In genomic region chr1:21495225-21495820, GRCh38 we compare ENCODE assay signal across 26 cellular contexts. TPM values are rescaled to one million over a fixed set of nuclear protein-coding genes. Genes with fewer than 3 reads are reported as not detected.
"Had no signal": no experiment of that assay in that cellular context is flagged by ENCODE, and none has a peak within 500 bp of the region (broad histone marks: within the 10 kb centered on the region; RNA-seq: fewer than 3 reads in every experiment).

No MANE protein-coding gene starts in this region.

- DNase-seq: activated CD4-positive, alpha-beta memory T cell treated with anti-CD3 and anti-CD28 coated beads for 36 hours; activated CD4-positive, alpha-beta T cell treated with anti-CD3 and anti-CD28 coated beads for 1 hour; activated CD4-positive, alpha-beta T cell treated with anti-CD3 and anti-CD28 coated beads, Interleukin-2, amount 10 ng/mL, durations not matched to agents 24 days and 14 days; activated CD8-positive, alpha-beta memory T cell treated with anti-CD3 and anti-CD28 coated beads for 24 hours; activated effector memory CD4-positive, alpha-beta T cell treated with anti-CD3 and anti-CD28 coated beads, Interleukin-2, amount 50 U/mL, for 16 hours; activated naive CD4-positive, alpha-beta T cell treated with Interleukin-2 at 50 U/mL for 16 hours; activated naive CD8-positive, alpha-beta T cell treated with anti-CD3 and anti-CD28 coated beads, Interleukin-2, amount 50 U/mL, for 24 hours; activated T-cell treated with anti-CD3 and anti-CD28 coated beads, Interleukin-2, amount 50 U/mL, for 4 hours; amniotic stem cell; body of pancreas; MM.1S; NCI-H1105; NCI-H1436; NCI-H1694 treated with DMSO at 0.1 percent for 48 hours; NCI-H2029 treated with DMSO at 0.1 percent for 48 hours; NCI-H345; NCI-H510A; NCI-H526 treated with DMSO at 0.1 percent for 48 hours; NK-92 treated with Interleukin-12 subunit alpha and Interleukin-12 subunit beta, amount 100 ng/mL, for 24 hours; SHP77 treated with DMSO at 0.1 percent for 48 hours; T-helper 17 cell; T-helper 9 cell had no signal

- ATAC-seq: activated naive CD4-positive, alpha-beta T cell treated with anti-CD3 and anti-CD28 coated beads, Interleukin-2, amount 50 U/mL, for 72 hours; activated naive CD8-positive, alpha-beta T cell treated with anti-CD3 and anti-CD28 coated beads, Interleukin-2, amount 50 U/mL, for 24 hours; activated T-cell treated with anti-CD3 and anti-CD28 coated beads, Interleukin-2, amount 50 U/mL, for 4 hours; body of pancreas; T-helper 17 cell; WTC11 had no signal

- H3K27ac ChIP-seq: ascending aorta, body of pancreas, KMS-11 had no signal

- H3K4me2 ChIP-seq: KMS-11 had no signal

- H3K9ac ChIP-seq: KMS-11 had no signal

- H3K9me3 ChIP-seq: ascending aorta, body of pancreas had no signal

- H3K4me1 ChIP-seq: ascending aorta, body of pancreas had no signal

- H3K4me3 ChIP-seq: ascending aorta, body of pancreas had no signal

- H3K36me3 ChIP-seq: ascending aorta had no signal

- H3K27me3 ChIP-seq: ascending aorta, body of pancreas had no signal

RNA-seq across cellular contexts. Expression of gene ALPL, which starts 13.9 kb away (rescaled TPM):
- total RNA-seq: activated CD4-positive, alpha-beta memory T cell treated with anti-CD3 and anti-CD28 coated beads for 36 hours; activated CD4-positive, alpha-beta T cell treated with anti-CD3 and anti-CD28 coated beads, Interleukin-2, amount 10 ng/mL, durations not matched to agents 24 days and 14 days; activated naive CD4-positive, alpha-beta T cell treated with anti-CD3 and anti-CD28 coated beads, Interleukin-2, amount 50 U/mL, for 72 hours; T-helper 17 cell had no signal
